Comparison of ENCODE assay signal across 1 cellular context in the genomic region with DNA sequence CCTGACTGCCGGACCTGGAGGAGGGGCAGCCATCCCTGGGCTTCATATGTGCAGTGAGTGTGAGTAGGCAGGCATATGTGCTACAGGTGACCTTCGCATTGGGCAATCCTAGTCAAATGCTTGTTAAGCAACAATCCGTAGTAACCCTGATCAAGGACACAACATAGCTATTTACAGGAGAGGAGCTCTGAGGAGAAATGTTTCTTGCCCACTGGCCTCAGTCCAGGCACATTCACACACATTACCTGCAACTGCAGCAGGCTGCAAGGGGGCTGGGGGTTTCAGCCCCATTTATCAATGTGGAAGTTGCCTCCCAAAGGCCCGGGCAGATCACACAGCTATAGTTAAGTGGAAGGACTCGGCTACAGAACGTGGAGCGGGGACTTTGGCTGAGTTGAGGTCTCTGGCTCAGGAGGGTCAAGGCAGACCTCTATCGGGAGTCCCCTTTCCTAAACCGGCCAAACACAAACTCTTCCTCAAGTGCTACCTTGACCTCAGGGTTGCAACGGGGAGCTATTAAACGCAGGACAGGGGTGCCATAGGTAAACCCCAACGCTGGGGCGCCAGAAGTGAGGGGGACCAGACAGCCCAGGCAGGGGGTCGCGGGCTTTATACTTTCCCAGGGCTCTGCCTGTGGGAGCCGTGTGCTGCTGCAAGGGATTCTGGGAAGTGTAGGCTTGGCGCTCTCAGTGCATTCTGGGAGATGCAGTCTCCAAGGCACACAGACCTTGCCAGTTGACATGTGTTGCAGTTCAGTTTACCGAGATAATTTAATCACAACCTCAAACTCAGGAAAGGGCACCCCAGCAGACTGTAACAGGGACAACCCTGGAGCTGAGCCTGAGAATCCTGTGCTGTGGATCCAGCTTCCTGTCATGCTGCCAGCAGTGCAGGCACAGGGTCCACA.
TF ChIP-seq lines count a peak whose summit lies in the region.

No MANE protein-coding gene starts in this region.

TF ChIP-seq in HepG2, 621 proteins besides CTCF, POLR2A, EP300 and RAD21 (continued from another document and continues in another):
- TF ChIP-seq ZMYM3 (CRISPR knock-in tag; IDR thresholded peaks at IDR 0.05) (peak; percentile 87; the same call in 1 of the 2 replicates), ZNF326 (CRISPR knock-in tag; IDR thresholded peaks at IDR 0.05; ENCODE audit: borderline replicate concordance) (no peak), ZNF530 (CRISPR knock-in tag; IDR thresholded peaks at IDR 0.05; ENCODE audit: low read depth) (no peak), MIER2 (CRISPR knock-in tag; IDR thresholded peaks at IDR 0.05) (peak; percentile 85), REXO4 (CRISPR knock-in tag; IDR thresholded peaks at IDR 0.05; ENCODE audit: borderline replicate concordance) (no peak), TOE1 (CRISPR knock-in tag; IDR thresholded peaks at IDR 0.05) (no peak), RORA (CRISPR knock-in tag; IDR thresholded peaks at IDR 0.05) (0 out of 2 replicates have a peak, but pooled peaks have one; percentile 69), DNMT1 (CRISPR knock-in tag; IDR thresholded peaks at IDR 0.05) (no peak), KDM2A (CRISPR knock-in tag; IDR thresholded peaks at IDR 0.05; ENCODE audit: borderline replicate concordance, low read depth) (peak; percentile 80), ZNF75D (CRISPR knock-in tag; IDR thresholded peaks at IDR 0.05; ENCODE audit: borderline replicate concordance) (no peak), JUN (CRISPR knock-in tag; IDR thresholded peaks at IDR 0.05) (peak; percentile 74; the same call in 1 of the 2 replicates), RXRB (CRISPR knock-in tag; IDR thresholded peaks at IDR 0.05; ENCODE audit: borderline replicate concordance) (peak; percentile 96), ZFP36L2 (CRISPR knock-in tag; IDR thresholded peaks at IDR 0.05) (no peak), FOXP1 (IDR thresholded peaks at IDR 0.05) (peak; percentile 84), FOXP1 (CRISPR knock-in tag; IDR thresholded peaks at IDR 0.05) (peak; percentile 96), RBM39 (IDR thresholded peaks at IDR 0.05; ENCODE audit: low read depth, low read length, poor library complexity, severe bottlenecking) (no peak), ZNF776 (CRISPR knock-in tag; IDR thresholded peaks at IDR 0.05) (no peak), CEBPB (IDR thresholded peaks at IDR 0.05; ENCODE audit: borderline replicate concordance, low read depth, low read length) (peak; percentile 100), ZNF558 (CRISPR knock-in tag; IDR thresholded peaks at IDR 0.05; ENCODE audit: borderline replicate concordance) (peak; percentile 91), TBP (CRISPR knock-in tag; IDR thresholded peaks at IDR 0.05) (peak; percentile 73; the same call in 1 of the 2 replicates), ZNF709 (CRISPR knock-in tag; IDR thresholded peaks at IDR 0.05) (peak; percentile 88; the same call in 1 of the 2 replicates), ZNF317 (CRISPR knock-in tag; IDR thresholded peaks at IDR 0.05) (peak; percentile 88), KLF13 (CRISPR knock-in tag; IDR thresholded peaks at IDR 0.05) (no peak), HDAC6 (IDR thresholded peaks at IDR 0.05; ENCODE audit: low read depth, low read length) (no peak), SUZ12 (IDR thresholded peaks at IDR 0.05; ENCODE audit: low read depth, low read length) (peak; percentile 72), JUNB (CRISPR knock-in tag; IDR thresholded peaks at IDR 0.05; ENCODE audit: borderline replicate concordance) (no peak), ZNF777 (CRISPR knock-in tag; IDR thresholded peaks at IDR 0.05) (peak; percentile 38; the same call in 1 of the 2 replicates), ZFP1 (CRISPR knock-in tag; IDR thresholded peaks at IDR 0.05) (peak; percentile 92; the same call in 1 of the 2 replicates), ZNF446 (CRISPR knock-in tag; IDR thresholded peaks at IDR 0.05) (no peak), ARHGAP35 (CRISPR knock-in tag; IDR thresholded peaks at IDR 0.05; ENCODE audit: borderline replicate concordance) (peak; percentile 45; the same call in 1 of the 2 replicates), CCDC6 (CRISPR knock-in tag; IDR thresholded peaks at IDR 0.05) (peak; percentile 94), ZNF34 (CRISPR knock-in tag; IDR thresholded peaks at IDR 0.05; ENCODE audit: borderline replicate concordance) (no peak; the same call in 1 of the 2 replicates), ELF4 (CRISPR knock-in tag; IDR thresholded peaks at IDR 0.05; ENCODE audit: borderline replicate concordance) (no peak), NFIB (CRISPR knock-in tag; IDR thresholded peaks at IDR 0.05; ENCODE audit: borderline replicate concordance) (no peak), PRMT3 (CRISPR knock-in tag; IDR thresholded peaks at IDR 0.05; ENCODE audit: borderline replicate concordance, low read depth) (peak; percentile 23; the same call in 1 of the 2 replicates), GATA4 (IDR thresholded peaks at IDR 0.05; ENCODE audit: borderline replicate concordance, low read depth) (peak; percentile 67), ZNF234 (CRISPR knock-in tag; conservative IDR thresholded peaks at IDR 0.05) (no peak), NFRKB (IDR thresholded peaks at IDR 0.05) (no peak), ZNF20 (CRISPR knock-in tag; IDR thresholded peaks at IDR 0.05) (no peak), GATAD2A (CRISPR knock-in tag; IDR thresholded peaks at IDR 0.05) (peak; percentile 100), ZNF772 (CRISPR knock-in tag; IDR thresholded peaks at IDR 0.05) (peak; percentile 88)
- TF ChIP-seq, protein P1, sequence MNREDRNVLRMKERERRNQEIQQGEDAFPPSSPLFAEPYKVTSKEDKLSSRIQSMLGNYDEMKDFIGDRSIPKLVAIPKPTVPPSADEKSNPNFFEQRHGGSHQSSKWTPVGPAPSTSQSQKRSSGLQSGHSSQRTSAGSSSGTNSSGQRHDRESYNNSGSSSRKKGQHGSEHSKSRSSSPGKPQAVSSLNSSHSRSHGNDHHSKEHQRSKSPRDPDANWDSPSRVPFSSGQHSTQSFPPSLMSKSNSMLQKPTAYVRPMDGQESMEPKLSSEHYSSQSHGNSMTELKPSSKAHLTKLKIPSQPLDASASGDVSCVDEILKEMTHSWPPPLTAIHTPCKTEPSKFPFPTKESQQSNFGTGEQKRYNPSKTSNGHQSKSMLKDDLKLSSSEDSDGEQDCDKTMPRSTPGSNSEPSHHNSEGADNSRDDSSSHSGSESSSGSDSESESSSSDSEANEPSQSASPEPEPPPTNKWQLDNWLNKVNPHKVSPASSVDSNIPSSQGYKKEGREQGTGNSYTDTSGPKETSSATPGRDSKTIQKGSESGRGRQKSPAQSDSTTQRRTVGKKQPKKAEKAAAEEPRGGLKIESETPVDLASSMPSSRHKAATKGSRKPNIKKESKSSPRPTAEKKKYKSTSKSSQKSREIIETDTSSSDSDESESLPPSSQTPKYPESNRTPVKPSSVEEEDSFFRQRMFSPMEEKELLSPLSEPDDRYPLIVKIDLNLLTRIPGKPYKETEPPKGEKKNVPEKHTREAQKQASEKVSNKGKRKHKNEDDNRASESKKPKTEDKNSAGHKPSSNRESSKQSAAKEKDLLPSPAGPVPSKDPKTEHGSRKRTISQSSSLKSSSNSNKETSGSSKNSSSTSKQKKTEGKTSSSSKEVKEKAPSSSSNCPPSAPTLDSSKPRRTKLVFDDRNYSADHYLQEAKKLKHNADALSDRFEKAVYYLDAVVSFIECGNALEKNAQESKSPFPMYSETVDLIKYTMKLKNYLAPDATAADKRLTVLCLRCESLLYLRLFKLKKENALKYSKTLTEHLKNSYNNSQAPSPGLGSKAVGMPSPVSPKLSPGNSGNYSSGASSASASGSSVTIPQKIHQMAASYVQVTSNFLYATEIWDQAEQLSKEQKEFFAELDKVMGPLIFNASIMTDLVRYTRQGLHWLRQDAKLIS (CRISPR knock-in tag; IDR thresholded peaks at IDR 0.05), result 0 out of 2 replicates have a peak, but pooled peaks have one; percentile 71
- TF ChIP-seq, protein P2, sequence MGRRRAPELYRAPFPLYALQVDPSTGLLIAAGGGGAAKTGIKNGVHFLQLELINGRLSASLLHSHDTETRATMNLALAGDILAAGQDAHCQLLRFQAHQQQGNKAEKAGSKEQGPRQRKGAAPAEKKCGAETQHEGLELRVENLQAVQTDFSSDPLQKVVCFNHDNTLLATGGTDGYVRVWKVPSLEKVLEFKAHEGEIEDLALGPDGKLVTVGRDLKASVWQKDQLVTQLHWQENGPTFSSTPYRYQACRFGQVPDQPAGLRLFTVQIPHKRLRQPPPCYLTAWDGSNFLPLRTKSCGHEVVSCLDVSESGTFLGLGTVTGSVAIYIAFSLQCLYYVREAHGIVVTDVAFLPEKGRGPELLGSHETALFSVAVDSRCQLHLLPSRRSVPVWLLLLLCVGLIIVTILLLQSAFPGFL (CRISPR knock-in tag; IDR thresholded peaks at IDR 0.05), result peak; percentile 24; the same call in 1 of the 2 replicates
- TF ChIP-seq, protein P3, sequence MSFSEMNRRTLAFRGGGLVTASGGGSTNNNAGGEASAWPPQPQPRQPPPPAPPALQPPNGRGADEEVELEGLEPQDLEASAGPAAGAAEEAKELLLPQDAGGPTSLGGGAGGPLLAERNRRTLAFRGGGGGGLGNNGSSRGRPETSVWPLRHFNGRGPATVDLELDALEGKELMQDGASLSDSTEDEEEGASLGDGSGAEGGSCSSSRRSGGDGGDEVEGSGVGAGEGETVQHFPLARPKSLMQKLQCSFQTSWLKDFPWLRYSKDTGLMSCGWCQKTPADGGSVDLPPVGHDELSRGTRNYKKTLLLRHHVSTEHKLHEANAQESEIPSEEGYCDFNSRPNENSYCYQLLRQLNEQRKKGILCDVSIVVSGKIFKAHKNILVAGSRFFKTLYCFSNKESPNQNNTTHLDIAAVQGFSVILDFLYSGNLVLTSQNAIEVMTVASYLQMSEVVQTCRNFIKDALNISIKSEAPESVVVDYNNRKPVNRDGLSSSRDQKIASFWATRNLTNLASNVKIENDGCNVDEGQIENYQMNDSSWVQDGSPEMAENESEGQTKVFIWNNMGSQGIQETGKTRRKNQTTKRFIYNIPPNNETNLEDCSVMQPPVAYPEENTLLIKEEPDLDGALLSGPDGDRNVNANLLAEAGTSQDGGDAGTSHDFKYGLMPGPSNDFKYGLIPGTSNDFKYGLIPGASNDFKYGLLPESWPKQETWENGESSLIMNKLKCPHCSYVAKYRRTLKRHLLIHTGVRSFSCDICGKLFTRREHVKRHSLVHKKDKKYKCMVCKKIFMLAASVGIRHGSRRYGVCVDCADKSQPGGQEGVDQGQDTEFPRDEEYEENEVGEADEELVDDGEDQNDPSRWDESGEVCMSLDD (CRISPR knock-in tag; IDR thresholded peaks at IDR 0.05; ENCODE audit: borderline replicate concordance), result no peak; the same call in 1 of the 2 replicates
- TF ChIP-seq, protein P4, sequence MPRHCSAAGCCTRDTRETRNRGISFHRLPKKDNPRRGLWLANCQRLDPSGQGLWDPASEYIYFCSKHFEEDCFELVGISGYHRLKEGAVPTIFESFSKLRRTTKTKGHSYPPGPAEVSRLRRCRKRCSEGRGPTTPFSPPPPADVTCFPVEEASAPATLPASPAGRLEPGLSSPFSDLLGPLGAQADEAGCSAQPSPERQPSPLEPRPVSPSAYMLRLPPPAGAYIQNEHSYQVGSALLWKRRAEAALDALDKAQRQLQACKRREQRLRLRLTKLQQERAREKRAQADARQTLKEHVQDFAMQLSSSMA (CRISPR knock-in tag; IDR thresholded peaks at IDR 0.05), result no peak
- TF ChIP-seq, protein P5, sequence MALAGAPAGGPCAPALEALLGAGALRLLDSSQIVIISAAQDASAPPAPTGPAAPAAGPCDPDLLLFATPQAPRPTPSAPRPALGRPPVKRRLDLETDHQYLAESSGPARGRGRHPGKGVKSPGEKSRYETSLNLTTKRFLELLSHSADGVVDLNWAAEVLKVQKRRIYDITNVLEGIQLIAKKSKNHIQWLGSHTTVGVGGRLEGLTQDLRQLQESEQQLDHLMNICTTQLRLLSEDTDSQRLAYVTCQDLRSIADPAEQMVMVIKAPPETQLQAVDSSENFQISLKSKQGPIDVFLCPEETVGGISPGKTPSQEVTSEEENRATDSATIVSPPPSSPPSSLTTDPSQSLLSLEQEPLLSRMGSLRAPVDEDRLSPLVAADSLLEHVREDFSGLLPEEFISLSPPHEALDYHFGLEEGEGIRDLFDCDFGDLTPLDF (CRISPR knock-in tag; IDR thresholded peaks at IDR 0.05), result 0 out of 2 replicates have a peak, but pooled peaks have one; percentile 17
- TF ChIP-seq, protein P6, sequence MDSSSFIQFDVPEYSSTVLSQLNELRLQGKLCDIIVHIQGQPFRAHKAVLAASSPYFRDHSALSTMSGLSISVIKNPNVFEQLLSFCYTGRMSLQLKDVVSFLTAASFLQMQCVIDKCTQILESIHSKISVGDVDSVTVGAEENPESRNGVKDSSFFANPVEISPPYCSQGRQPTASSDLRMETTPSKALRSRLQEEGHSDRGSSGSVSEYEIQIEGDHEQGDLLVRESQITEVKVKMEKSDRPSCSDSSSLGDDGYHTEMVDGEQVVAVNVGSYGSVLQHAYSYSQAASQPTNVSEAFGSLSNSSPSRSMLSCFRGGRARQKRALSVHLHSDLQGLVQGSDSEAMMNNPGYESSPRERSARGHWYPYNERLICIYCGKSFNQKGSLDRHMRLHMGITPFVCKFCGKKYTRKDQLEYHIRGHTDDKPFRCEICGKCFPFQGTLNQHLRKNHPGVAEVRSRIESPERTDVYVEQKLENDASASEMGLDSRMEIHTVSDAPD (CRISPR knock-in tag; IDR thresholded peaks at IDR 0.05), result peak; percentile 77
- TF ChIP-seq, protein P7, sequence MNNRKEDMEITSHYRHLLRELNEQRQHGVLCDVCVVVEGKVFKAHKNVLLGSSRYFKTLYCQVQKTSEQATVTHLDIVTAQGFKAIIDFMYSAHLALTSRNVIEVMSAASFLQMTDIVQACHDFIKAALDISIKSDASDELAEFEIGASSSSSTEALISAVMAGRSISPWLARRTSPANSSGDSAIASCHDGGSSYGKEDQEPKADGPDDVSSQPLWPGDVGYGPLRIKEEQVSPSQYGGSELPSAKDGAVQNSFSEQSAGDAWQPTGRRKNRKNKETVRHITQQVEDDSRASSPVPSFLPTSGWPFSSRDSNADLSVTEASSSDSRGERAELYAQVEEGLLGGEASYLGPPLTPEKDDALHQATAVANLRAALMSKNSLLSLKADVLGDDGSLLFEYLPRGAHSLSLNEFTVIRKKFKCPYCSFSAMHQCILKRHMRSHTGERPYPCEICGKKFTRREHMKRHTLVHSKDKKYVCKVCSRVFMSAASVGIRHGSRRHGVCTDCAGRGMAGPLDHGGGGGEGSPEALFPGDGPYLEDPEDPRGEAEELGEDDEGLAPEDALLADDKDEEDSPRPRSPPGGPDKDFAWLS (CRISPR knock-in tag; IDR thresholded peaks at IDR 0.05; ENCODE audit: borderline replicate concordance), result no peak
- TF ChIP-seq, protein P8, sequence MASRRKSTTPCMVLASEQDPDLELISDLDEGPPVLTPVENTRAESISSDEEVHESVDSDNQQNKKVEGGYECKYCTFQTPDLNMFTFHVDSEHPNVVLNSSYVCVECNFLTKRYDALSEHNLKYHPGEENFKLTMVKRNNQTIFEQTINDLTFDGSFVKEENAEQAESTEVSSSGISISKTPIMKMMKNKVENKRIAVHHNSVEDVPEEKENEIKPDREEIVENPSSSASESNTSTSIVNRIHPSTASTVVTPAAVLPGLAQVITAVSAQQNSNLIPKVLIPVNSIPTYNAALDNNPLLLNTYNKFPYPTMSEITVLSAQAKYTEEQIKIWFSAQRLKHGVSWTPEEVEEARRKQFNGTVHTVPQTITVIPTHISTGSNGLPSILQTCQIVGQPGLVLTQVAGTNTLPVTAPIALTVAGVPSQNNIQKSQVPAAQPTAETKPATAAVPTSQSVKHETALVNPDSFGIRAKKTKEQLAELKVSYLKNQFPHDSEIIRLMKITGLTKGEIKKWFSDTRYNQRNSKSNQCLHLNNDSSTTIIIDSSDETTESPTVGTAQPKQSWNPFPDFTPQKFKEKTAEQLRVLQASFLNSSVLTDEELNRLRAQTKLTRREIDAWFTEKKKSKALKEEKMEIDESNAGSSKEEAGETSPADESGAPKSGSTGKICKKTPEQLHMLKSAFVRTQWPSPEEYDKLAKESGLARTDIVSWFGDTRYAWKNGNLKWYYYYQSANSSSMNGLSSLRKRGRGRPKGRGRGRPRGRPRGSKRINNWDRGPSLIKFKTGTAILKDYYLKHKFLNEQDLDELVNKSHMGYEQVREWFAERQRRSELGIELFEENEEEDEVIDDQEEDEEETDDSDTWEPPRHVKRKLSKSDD (CRISPR knock-in tag; IDR thresholded peaks at IDR 0.05; ENCODE audit: low read depth), result peak; percentile 92; the same call in 1 of the 2 replicates
